3 cellular contexts compared by ENCODE assay signal in genomic region chr5:34905564-34905963, GRCh38.
TF ChIP-seq lines count a peak whose summit lies in the region.

No MANE protein-coding gene starts in this region.

TF ChIP-seq in IMR-90, 13 proteins besides CTCF, POLR2A, EP300 and RAD21:
- TF ChIP-seq RFX5 (IDR thresholded peaks at IDR 0.05; ENCODE audit: low read depth, low read length) (no peak), SMC3 (IDR thresholded peaks at IDR 0.05; ENCODE audit: low read depth, low read length) (peak; percentile 22; the same call in 1 of the 2 replicates)

TF ChIP-seq in HepG2, 621 proteins besides CTCF, POLR2A, EP300 and RAD21:
- TF ChIP-seq PRDM10 (CRISPR knock-in tag; IDR thresholded peaks at IDR 0.05; ENCODE audit: low read depth) (no peak), ZNF343 (CRISPR knock-in tag; IDR thresholded peaks at IDR 0.05) (no peak), ZNF891 (CRISPR knock-in tag; IDR thresholded peaks at IDR 0.05) (no peak), STAG1 (CRISPR knock-in tag; IDR thresholded peaks at IDR 0.05) (peak; percentile 55)

TF ChIP-seq in WTC11, 78 proteins besides CTCF, POLR2A, EP300 and RAD21:
- TF ChIP-seq ZNF281 (CRISPR knock-in tag; IDR thresholded peaks at IDR 0.05) (no peak), OVOL2 (CRISPR knock-in tag; IDR thresholded peaks at IDR 0.05; ENCODE audit: borderline replicate concordance) (no peak), ZMAT4 (CRISPR knock-in tag; IDR thresholded peaks at IDR 0.05) (no peak), ZNF232 (CRISPR knock-in tag; IDR thresholded peaks at IDR 0.05) (no peak), ZNF416 (CRISPR knock-in tag; IDR thresholded peaks at IDR 0.05) (no peak), ZNF396 (CRISPR knock-in tag; IDR thresholded peaks at IDR 0.05; ENCODE audit: borderline replicate concordance) (no peak), ZNF671 (CRISPR knock-in tag; IDR thresholded peaks at IDR 0.05) (no peak)
